In genomic region chr1:56831874-56832693, GRCh38 we compare ENCODE assay signal across 8 cellular contexts. TPM values are rescaled to one million over a fixed set of nuclear protein-coding genes. Genes with fewer than 3 reads are reported as not detected.
A peak's percentile ranks its signal among the peaks of the same experiment; 100 is the strongest.
DNase-seq lines count a peak whose midpoint lies in the region; ATAC-seq, FAIRE-seq and TF ChIP-seq lines count a peak whose summit lies in the region.

No MANE protein-coding gene starts in this region.

- no peaks in the 10 kb centered on the region for H3K9me3 ChIP-seq in small intestine (ENCODE audit: control insufficient read depth, low read depth)

- FAIRE-seq in small intestine (lab: Jason Lieb, UNC): peak; percentile 30

- peaks cover 0 to 2% of the 10 kb centered on the region in 2 donors for H3K27me3 ChIP-seq in small intestine (ENCODE audit: control insufficient read depth in 2 of 2, insufficient read depth in 2 of 2, low read length in 2 of 2)

- H3K27ac ChIP-seq in small intestine (ENCODE audit: low read depth in 1 of 2, low read length in 1 of 2): no peak overlapping the region

- TF ChIP-seq POLR2A in NB4 (IDR thresholded peaks at IDR 0.05; ENCODE audit: extremely low read depth, insufficient read length): no peak

- TF ChIP-seq CTCF in NB4 (IDR thresholded peaks at IDR 0.05; ENCODE audit: low read depth, low read length): peak; percentile 86
- TF ChIP-seq CTCF in astrocyte of the cerebellum (IDR thresholded peaks at IDR 0.05; ENCODE audit: low read depth, low read length, missing control alignments): peak; percentile 93

- no peaks in the 10 kb centered on the region for H3K4me1 ChIP-seq in small intestine (ENCODE audit: control insufficient read depth in 2 of 2, insufficient read depth in 1 of 2, low read depth in 1 of 2, low read length in 1 of 2)

- H3K36me3 ChIP-seq in small intestine (ENCODE audit: control insufficient read depth in 2 of 2, insufficient read depth in 2 of 2, low read length in 2 of 2): no peaks in the 10 kb centered on the region

- in situ Hi-C loops in astrocyte of the cerebellum (cut with HindIII; ENCODE audit: low sequenced_read_pairs): loop anchor here (25.0 kb wide), 1 partner anchor 1830 kb away; no protein-coding TSS in a partner anchor

- ATAC-seq in GM18873 (IDR thresholded peaks at IDR 0.05; ENCODE audit: low FRiP score, unreplicated experiment): no peak

- DNase-seq in EL (peak; percentile 95), H4 (ENCODE audit: low spot score) (peak; percentile 82), NB4 (ENCODE audit: low read depth) (peak; percentile 69), T-helper 9 cell (peak; percentile 63), astrocyte of the cerebellum (ENCODE audit: low read depth) (peak; percentile 77), hypothalamus (lab: John Stamatoyannopoulos, UW) (peak in 40 of 51 donors; percentile 2 to 79 (median 32)), small intestine (peak; percentile 72)

- 20 to 23% (median 22%) methylated on average over 8 of the region's 8 CpGs for WGBS in small intestine, 3 donors

- H3K4me3 ChIP-seq in NB4 (ENCODE audit: low read depth, low read length) (no peak overlapping the region), astrocyte of the cerebellum (ENCODE audit: low read depth, low read length) (no peak overlapping the region), small intestine (ENCODE audit: low read depth in 1 of 2, low read length in 2 of 2) (no peak overlapping the region)

RNA-seq across cellular contexts. Expression of gene FYB2, which starts 12.9 kb away (rescaled TPM):
- total RNA-seq in H4 (2014; rRNA removed; shearing (Covaris generic)): not detected in 2 replicates
- 1 to 10 TPM in 2 of 3 donors, not detected in 1; 1.1 to 1.2 TPM for polyA plus RNA-seq in small intestine

RNA-seq across cellular contexts. Expression of gene C8A, which starts 22.5 kb away (rescaled TPM):
- total RNA-seq in H4 (2014; rRNA removed; shearing (Covaris generic)): not detected in 2 replicates
- 1 to 10 TPM; 2.0 to 2.4 (median 2.2) TPM for polyA plus RNA-seq in small intestine

Comparison
In these comparisons a context has a peak if more than half of its experiments do, and no peak if none do; other contexts are left out.
1. DNase-seq: peak in every context shown above with its lines; median percentile 95 in EL; 82 in H4; 77 in astrocyte of the cerebellum; 72 in small intestine; 69 in NB4; 63 in T-helper 9 cell; 32 in hypothalamus.